In the genomic region with DNA sequence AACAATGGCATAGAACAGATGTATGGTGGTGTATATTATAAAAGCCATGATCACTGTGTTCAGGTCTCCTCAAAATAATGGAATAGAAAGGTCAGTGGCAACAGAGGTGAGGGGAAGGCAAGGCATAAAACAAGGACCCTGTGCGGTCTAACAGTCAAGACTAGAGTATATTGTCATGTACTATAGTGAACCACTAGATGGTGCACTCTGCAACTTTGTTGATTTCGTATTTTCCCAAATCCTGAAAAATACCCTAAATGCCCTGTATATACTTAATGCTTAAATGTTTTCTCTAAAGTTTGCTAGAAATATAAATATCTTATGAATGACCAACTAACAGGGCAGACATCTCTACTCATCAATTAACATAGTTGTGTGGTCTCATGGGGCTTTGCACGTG, we compare ENCODE assay signal across 11 cellular contexts.
DNase-seq lines count a peak whose midpoint lies in the region; ATAC-seq, FAIRE-seq and TF ChIP-seq lines count a peak whose summit lies in the region.
"Had no signal": no experiment of that assay in that cellular context is flagged by ENCODE, and none has a peak within 500 bp of the region (broad histone marks: within the 10 kb centered on the region; RNA-seq: fewer than 3 reads in every experiment).

No MANE protein-coding gene starts in this region.

- no peak overlapping the region for H3K4me2 ChIP-seq in PC-3 (ENCODE audit: low read length)

- no peaks in the 10 kb centered on the region for H3K4me1 ChIP-seq in cardiac muscle cell (ENCODE audit: low read depth)
- H3K4me1 ChIP-seq in right atrium auricular region = no peaks in the 10 kb centered on the region
- no peaks in the 10 kb centered on the region for H3K4me1 ChIP-seq in PC-3 (ENCODE audit: insufficient read depth, low read length)

- H3K27ac ChIP-seq in cardiac muscle cell = no peak overlapping the region
- H3K27ac ChIP-seq in right atrium auricular region = no peak overlapping the region
- H3K27ac ChIP-seq in PC-3 (ENCODE audit: low read length) = no peak overlapping the region

- no peaks in the 10 kb centered on the region for H3F3A ChIP-seq in PC-3 (ENCODE audit: low read length, unreplicated experiment)

- intact Hi-C loops in PC-3 (cut with micrococcal nuclease) = loop anchor here (10.0 kb wide), 1 partner anchor 543 kb away; no protein-coding TSS in a partner anchor

- ATAC-seq in PC-3 = peak; percentile 55
- ATAC-seq in GM19324 (IDR thresholded peaks at IDR 0.05; ENCODE audit: low FRiP score, unreplicated experiment) = no peak
- ATAC-seq in HG03135 (IDR thresholded peaks at IDR 0.05; ENCODE audit: unreplicated experiment) = no peak
- ATAC-seq: stimulated activated naive CD8-positive, alpha-beta T cell treated with anti-CD3 and anti-CD28 coated beads, Interleukin-15, Interleukin-2, amounts not matched to agents 100 U/mL and 50 U/mL, for 24 hours had no signal

- no peaks in the 10 kb centered on the region for H3K9me2 ChIP-seq in PC-3 (replicated peaks; ENCODE audit: low read length)

- no peak for FAIRE-seq in urothelium cell line (lab: Jason Lieb, UNC)
- FAIRE-seq: kidney had no signal

- H3K36me3 ChIP-seq in cardiac muscle cell (no peaks in the 10 kb centered on the region), right atrium auricular region (no peaks in the 10 kb centered on the region), PC-3 (ENCODE audit: low read depth, low read length) (no peaks in the 10 kb centered on the region)

- H3K27me3 ChIP-seq in cardiac muscle cell (no peaks in the 10 kb centered on the region), right atrium auricular region (no peaks in the 10 kb centered on the region), PC-3 (ENCODE audit: low read length) (no peaks in the 10 kb centered on the region)

- POLR2A ChIA-PET in PC-3 (lab: Charles Lee; ENCODE audit: unreplicated experiment) = no interaction called here

- H3K9me3 ChIP-seq in cardiac muscle cell (ENCODE audit: low read depth) = no peaks in the 10 kb centered on the region
- no peaks in the 10 kb centered on the region for H3K9me3 ChIP-seq in right atrium auricular region
- H3K9me3 ChIP-seq in PC-3 (ENCODE audit: low read length) = no peaks in the 10 kb centered on the region

- no peak overlapping the region for H2AFZ ChIP-seq in PC-3 (ENCODE audit: low read length)

- H3K9ac ChIP-seq in PC-3 (ENCODE audit: low read length) = no peak overlapping the region

- no peaks in the 10 kb centered on the region for H4K20me1 ChIP-seq in PC-3 (ENCODE audit: low read length)

- peak; percentile 6 to 44 for DNase-seq in cardiac muscle cell (ENCODE audit: low read depth in 1 of 2, low spot score in 1 of 2)
- DNase-seq in right atrium auricular region (ENCODE audit: low spot score) = no peak
- peak; percentile 36 for DNase-seq in PC-3
- no peak for DNase-seq in fibroblast of the aortic adventitia (ENCODE audit: low read depth)
- peak; percentile 9 for DNase-seq in urothelium cell line (ENCODE audit: low spot score)
- no peak for DNase-seq in ureter (ENCODE audit: low spot score)
- DNase-seq: CD4-positive, CD25-positive, alpha-beta regulatory T cell; kidney; stimulated activated naive CD8-positive, alpha-beta T cell treated with anti-CD3 and anti-CD28 coated beads, Interleukin-15, Interleukin-2, amounts not matched to agents 100 U/mL and 50 U/mL, for 24 hours had no signal

- TF ChIP-seq CTCF in cardiac muscle cell (IDR thresholded peaks at IDR 0.05; ENCODE audit: low read depth, low read length) = no peak
- peak in 1 of 2 donors; percentile 36 for TF ChIP-seq CTCF in right atrium auricular region (IDR thresholded peaks at IDR 0.05)
- peak; percentile 62 for TF ChIP-seq CTCF in PC-3 (conservative IDR thresholded peaks at IDR 0.05; ENCODE audit: low read depth, low read length)
- peak; percentile 47 for TF ChIP-seq CTCF in fibroblast of the aortic adventitia (IDR thresholded peaks at IDR 0.05; ENCODE audit: insufficient read depth, low read length)

- CTCF ChIA-PET in PC-3 (lab: Charles Lee) = no interaction called here

- BruUV-seq in PC-3 (replicated peaks; lab: Mats Ljungman, UMichigan) = no TSS peak

- no peak overlapping the region for H3K4me3 ChIP-seq in cardiac muscle cell
- H3K4me3 ChIP-seq in right atrium auricular region = no peak overlapping the region
- no peak overlapping the region for H3K4me3 ChIP-seq in PC-3 (ENCODE audit: low read length)
- H3K4me3 ChIP-seq in fibroblast of the aortic adventitia (ENCODE audit: low read depth, low read length) = no peak overlapping the region

- H3K79me2 ChIP-seq in PC-3 (ENCODE audit: low read length) = no peaks in the 10 kb centered on the region

Comparison
In these comparisons a context has a peak if more than half of its experiments do, and no peak if none do; other contexts are left out.
1. DNase-seq: peak in cardiac muscle cell (2 of 2), PC-3 (single experiment) and urothelium cell line (single experiment); none in right atrium auricular region (single experiment), fibroblast of the aortic adventitia (single experiment) and ureter (single experiment).